ENCODE assay signal across 1 cellular context in the genomic region with DNA sequence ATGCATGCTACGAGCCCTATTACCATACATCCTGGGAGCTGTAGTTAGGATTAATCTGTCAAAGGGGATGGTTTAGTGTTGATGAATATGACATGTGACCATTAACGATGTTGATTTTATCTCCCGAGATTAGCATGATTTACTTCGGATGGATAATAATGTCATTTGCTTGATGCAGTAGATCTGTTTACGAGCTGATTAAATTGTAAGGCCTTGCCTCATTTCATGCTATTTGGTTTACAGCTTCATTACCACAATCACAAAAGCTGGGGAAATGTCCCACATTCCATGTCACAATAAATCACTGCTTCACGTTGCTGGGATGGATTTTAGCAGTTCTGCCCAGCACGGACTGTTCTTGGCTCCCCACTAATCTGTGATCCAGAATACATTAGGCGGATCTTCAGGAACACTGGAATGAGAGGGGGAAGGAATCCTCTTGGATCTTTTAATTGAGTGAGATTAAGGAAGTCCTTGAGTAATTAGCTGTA.
TF ChIP-seq lines count a peak whose summit lies in the region.

No MANE protein-coding gene starts in this region.

TF ChIP-seq in HEK293T, 16 proteins besides CTCF, POLR2A, EP300 and RAD21:
- TF ChIP-seq FOXM1 (IDR thresholded peaks at IDR 0.05; ENCODE audit: borderline replicate concordance) (peak; percentile 53; the same call in 1 of the 2 replicates), ZNF384 (IDR thresholded peaks at IDR 0.05) (no peak; the same call in 1 of the 2 replicates), CTBP1 (IDR thresholded peaks at IDR 0.05; ENCODE audit: borderline replicate concordance) (peak; percentile 100), NFRKB (IDR thresholded peaks at IDR 0.05) (no peak), TARDBP (IDR thresholded peaks at IDR 0.05) (peak; percentile 59; the same call in 1 of the 2 replicates), FOXK2 (IDR thresholded peaks at IDR 0.05) (no peak), FOXA1 (IDR thresholded peaks at IDR 0.05) (no peak; the same call in 1 of the 2 replicates), L3MBTL2 (conservative IDR thresholded peaks at IDR 0.05) (no peak; the same call in 1 of the 2 replicates), SP1 (IDR thresholded peaks at IDR 0.05) (no peak), LEF1 (IDR thresholded peaks at IDR 0.05; ENCODE audit: borderline replicate concordance) (peak; percentile 97), ARNT (IDR thresholded peaks at IDR 0.05) (peak; percentile 93)
- TF ChIP-seq, protein P1, sequence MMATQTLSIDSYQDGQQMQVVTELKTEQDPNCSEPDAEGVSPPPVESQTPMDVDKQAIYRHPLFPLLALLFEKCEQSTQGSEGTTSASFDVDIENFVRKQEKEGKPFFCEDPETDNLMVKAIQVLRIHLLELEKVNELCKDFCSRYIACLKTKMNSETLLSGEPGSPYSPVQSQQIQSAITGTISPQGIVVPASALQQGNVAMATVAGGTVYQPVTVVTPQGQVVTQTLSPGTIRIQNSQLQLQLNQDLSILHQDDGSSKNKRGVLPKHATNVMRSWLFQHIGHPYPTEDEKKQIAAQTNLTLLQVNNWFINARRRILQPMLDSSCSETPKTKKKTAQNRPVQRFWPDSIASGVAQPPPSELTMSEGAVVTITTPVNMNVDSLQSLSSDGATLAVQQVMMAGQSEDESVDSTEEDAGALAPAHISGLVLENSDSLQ (IDR thresholded peaks at IDR 0.05) = peak; percentile 98
